In the genomic region with DNA sequence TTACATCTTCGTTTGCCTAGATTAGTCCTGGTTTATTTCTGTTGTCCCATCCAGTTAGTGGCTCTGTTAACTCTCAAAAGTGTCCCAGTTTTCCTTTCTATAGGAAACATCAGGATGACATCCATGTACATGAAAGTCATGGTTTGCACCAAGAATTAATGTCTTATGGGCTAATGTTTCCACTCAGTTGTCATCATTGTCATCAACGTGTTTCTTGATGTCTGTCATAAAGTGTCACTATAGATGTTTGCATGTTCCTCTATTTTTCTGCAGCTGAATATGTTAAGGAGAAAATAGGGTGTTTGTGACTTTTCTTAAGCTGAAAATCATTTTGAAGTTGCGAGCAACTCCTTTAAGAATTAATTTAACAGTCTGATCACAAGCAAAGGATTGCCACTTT, we compare ENCODE assay signal across 28 cellular contexts.
"Had no signal": no experiment of that assay in that cellular context is flagged by ENCODE, and none has a peak within 500 bp of the region (broad histone marks: within the 10 kb centered on the region; RNA-seq: fewer than 3 reads in every experiment).

No MANE protein-coding gene starts in this region.

- H3K27me3 ChIP-seq: colonic mucosa, dorsolateral prefrontal cortex, esophagus muscularis mucosa, esophagus squamous epithelium, foreskin keratinocyte, gastrocnemius medialis, gastroesophageal sphincter, heart left ventricle, heart right ventricle had no signal

- FAIRE-seq: colon, endometrium, endothelial cell of umbilical vein, frontal cortex had no signal

- H3K9me3 ChIP-seq: colonic mucosa, esophagus squamous epithelium, gastrocnemius medialis had no signal

- H3K36me3 ChIP-seq: colonic mucosa, esophagus muscularis mucosa, esophagus squamous epithelium, gastrocnemius medialis, gastroesophageal sphincter, heart left ventricle, heart right ventricle had no signal

- H3K27ac ChIP-seq: colonic mucosa, coronary artery, dorsolateral prefrontal cortex, epithelial cell of prostate, esophagus muscularis mucosa, esophagus squamous epithelium, foreskin keratinocyte, gastrocnemius medialis, gastroesophageal sphincter, heart left ventricle, heart right ventricle had no signal

- DNase-seq: colonic mucosa; cortex of kidney; dermis blood vessel endothelial cell; dorsolateral prefrontal cortex; effector CD4-positive, alpha-beta T cell; effector CD8-positive, alpha-beta T cell; effector memory CD4-positive, alpha-beta T cell; effector memory CD8-positive, alpha-beta T cell; endodermal cell; erythroblast; esophagus squamous epithelium; foreskin fibroblast; foreskin keratinocyte; foreskin melanocyte; gastrocnemius medialis; glutamatergic neuron; head of caudate nucleus; heart left ventricle; heart right ventricle had no signal

- ATAC-seq: effector memory CD8-positive, alpha-beta T cell; esophagus mucosa; foreskin keratinocyte; gastrocnemius medialis; gastroesophageal sphincter; heart left ventricle; heart right ventricle had no signal

- H3K4me3 ChIP-seq: colonic mucosa, coronary artery, dorsolateral prefrontal cortex, esophagus muscularis mucosa, esophagus squamous epithelium, gastrocnemius medialis, gastroesophageal sphincter, heart left ventricle, heart right ventricle had no signal

- H3K4me1 ChIP-seq: colonic mucosa, esophagus muscularis mucosa, esophagus squamous epithelium, foreskin keratinocyte, gastrocnemius medialis, gastroesophageal sphincter, heart left ventricle, heart right ventricle had no signal
